ENCODE assay signal across 12 cellular contexts in the genomic region with DNA sequence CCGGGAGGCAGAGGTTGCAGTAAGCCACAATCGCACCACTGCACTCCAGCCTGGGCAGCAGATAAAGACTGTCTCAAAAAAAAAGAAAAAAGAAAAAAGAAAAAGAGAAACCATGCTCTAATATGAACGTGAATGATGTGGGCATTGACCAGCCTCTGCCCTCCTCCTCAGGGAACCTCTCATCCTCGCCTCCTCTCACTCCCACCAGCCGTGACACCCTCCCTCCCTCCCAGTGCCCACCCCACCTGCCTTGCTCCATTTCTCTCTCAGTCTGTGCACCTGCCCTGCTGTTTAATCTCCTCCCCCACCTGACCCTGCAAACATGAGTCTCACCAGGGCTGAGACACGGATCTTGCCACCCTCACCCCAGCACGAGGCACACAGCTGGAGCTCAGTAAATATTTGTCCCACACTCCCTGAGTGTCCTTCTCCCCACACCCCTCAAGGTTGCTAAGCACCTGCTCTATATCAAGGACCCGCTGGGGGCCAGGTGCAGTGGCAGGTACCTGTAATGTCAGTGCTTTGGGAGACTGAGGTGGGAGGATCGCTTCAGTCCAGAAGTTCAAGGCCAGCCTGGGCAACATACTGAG. TPM values are rescaled to one million over a fixed set of nuclear protein-coding genes. Genes with fewer than 3 reads are reported as not detected.
DNase-seq lines count a peak whose midpoint lies in the region; ATAC-seq, FAIRE-seq and TF ChIP-seq lines count a peak whose summit lies in the region.
"Had no signal": no experiment of that assay in that cellular context is flagged by ENCODE, and none has a peak within 500 bp of the region (broad histone marks: within the 10 kb centered on the region; RNA-seq: fewer than 3 reads in every experiment).

No MANE protein-coding gene starts in this region.

- no peak overlapping the region for H3K23ac ChIP-seq in neuronal stem cell (ENCODE audit: low read depth, low read length, poor library complexity)

- no peak overlapping the region for H3K14ac ChIP-seq in neuronal stem cell (ENCODE audit: low read length)

- ATAC-seq in HepG2, result no peak
- no peak for ATAC-seq in GM18519 (IDR thresholded peaks at IDR 0.05; ENCODE audit: low FRiP score, unreplicated experiment)
- no peak for ATAC-seq in GM21360 (IDR thresholded peaks at IDR 0.05; ENCODE audit: unreplicated experiment)

- H3K79me2 ChIP-seq in mammary epithelial cell (ENCODE audit: insufficient read depth, low read length) (no peaks in the 10 kb centered on the region), HepG2 (ENCODE audit: insufficient read depth, low read length) (no peaks in the 10 kb centered on the region)

- H3K9me3 ChIP-seq in breast epithelium (no peaks in the 10 kb centered on the region), mammary epithelial cell (replicated peaks; ENCODE audit: insufficient read depth, low read length) (no peaks in the 10 kb centered on the region), HepG2 (ENCODE audit: low read length) (0 out of 2 replicates have a peak, but pooled peaks cover 7% of the 10 kb centered on the region), uterus (no peaks in the 10 kb centered on the region), neuronal stem cell (replicated peaks in 1 of 2; ENCODE audit: control insufficient read depth in 2 of 2, insufficient read depth in 1 of 2, low read depth in 1 of 2, low read length in 2 of 2) (peaks cover 0 to 5% of the 10 kb centered on the region in 2 donors)
- H3K9me3 ChIP-seq: tibial artery had no signal

- FAIRE-seq in HepG2 (lab: Jason Lieb, UNC), result no peak
- FAIRE-seq: D721Med had no signal

- H4K8ac ChIP-seq in neuronal stem cell (ENCODE audit: low read depth, low read length), result no peak overlapping the region

- in situ Hi-C loops in mammary epithelial cell (cut with MboI; ENCODE audit: low sequenced_read_pairs in 2 of 2) (no loop called here), HepG2 (cut with HindIII; ENCODE audit: extremely low pct_ligation_motif_present, low pct_unique_long_range_greater_than_20kb) (no loop called here)

- no peak for TF ChIP-seq RAD21 in HepG2 (CRISPR knock-in tag; IDR thresholded peaks at IDR 0.05)

- H3K9ac ChIP-seq in mammary epithelial cell (ENCODE audit: insufficient read depth, low read length) (no peak overlapping the region), HepG2 (ENCODE audit: insufficient read depth, low read depth, low read length) (no peak overlapping the region), neuronal stem cell (ENCODE audit: low read depth, low read length, poor library complexity) (no peak overlapping the region)

- H3K27me3 ChIP-seq in breast epithelium, result no peaks in the 10 kb centered on the region
- no peaks in the 10 kb centered on the region for H3K27me3 ChIP-seq in mammary epithelial cell (ENCODE audit: insufficient read depth, low read length)
- H3K27me3 ChIP-seq in HepG2 (ENCODE audit: control insufficient read depth in 1 of 2, insufficient read depth in 2 of 2, low read length in 2 of 2), result no peaks in the 10 kb centered on the region
- H3K27me3 ChIP-seq in uterus, result no peaks in the 10 kb centered on the region
- no peaks in the 10 kb centered on the region for H3K27me3 ChIP-seq in neuronal stem cell (ENCODE audit: control insufficient read depth in 3 of 3, insufficient read depth in 3 of 3, low read depth in 1 of 3, low read length in 3 of 3)
- H3K27me3 ChIP-seq: tibial artery had no signal

- TF ChIP-seq CTCF in breast epithelium (IDR thresholded peaks at IDR 0.05) (no peak), mammary epithelial cell (conservative IDR thresholded peaks at IDR 0.05 in 1 of 2, IDR thresholded peaks at IDR 0.05 in 1 of 2; ENCODE audit: extremely low read depth in 1 of 2, insufficient read depth in 1 of 2, low read depth in 1 of 2, low read length in 2 of 2) (no peak), HepG2 (CRISPR knock-in tag; IDR thresholded peaks at IDR 0.05) (no peak), uterus (IDR thresholded peaks at IDR 0.05) (no peak)

- POLR2A ChIA-PET in HepG2 (lab: Yijun Ruan, JAX), result interaction anchor here (1.5 kb wide), 1 partner anchor 11 kb away, joined by 7 read pairs; no protein-coding TSS in a partner anchor

- peaks cover 2% of the 10 kb centered on the region for H3K79me1 ChIP-seq in neuronal stem cell (ENCODE audit: low read depth, low read length)

- H2BK120ac ChIP-seq in neuronal stem cell (ENCODE audit: low read depth, low read length), result no peak overlapping the region

- H3K4me2 ChIP-seq in mammary epithelial cell (ENCODE audit: insufficient read depth, low read depth, low read length) (no peak overlapping the region), HepG2 (ENCODE audit: low read depth, low read length) (peak overlapping the region; percentile 53), neuronal stem cell (ENCODE audit: insufficient read depth, low read length, poor library complexity, severe bottlenecking) (no peak overlapping the region)

- no peak overlapping the region for H3K18ac ChIP-seq in neuronal stem cell (ENCODE audit: low read length)

- TF ChIP-seq EP300 in HepG2 (IDR thresholded peaks at IDR 0.05; ENCODE audit: low read depth in 2 of 2, low read length in 2 of 2), result no peak
- TF ChIP-seq EP300 in HepG2 (CRISPR knock-in tag; IDR thresholded peaks at IDR 0.05; ENCODE audit: borderline replicate concordance), result no peak

- H3K27ac ChIP-seq in breast epithelium (peak overlapping the region; percentile 71 to 72), mammary epithelial cell (ENCODE audit: insufficient read depth, low read depth, low read length) (no peak overlapping the region), HepG2 (ENCODE audit: extremely low read length, insufficient read depth, low read length) (no peak overlapping the region), uterus (peak overlapping the region; percentile 60 to 64), neuronal stem cell (replicated peaks; ENCODE audit: low read length) (no peak overlapping the region)

- H3K36me3 ChIP-seq in breast epithelium, result no peaks in the 10 kb centered on the region
- H3K36me3 ChIP-seq in mammary epithelial cell (ENCODE audit: insufficient read depth, low read length), result no peaks in the 10 kb centered on the region
- H3K36me3 ChIP-seq in HepG2 (replicated peaks in 1 of 2; ENCODE audit: control insufficient read depth in 1 of 2, insufficient read depth in 2 of 2, low read length in 2 of 2), result no peaks in the 10 kb centered on the region
- H3K36me3 ChIP-seq in uterus, result no peaks in the 10 kb centered on the region
- peaks cover 10 to 13% of the 10 kb centered on the region in 2 donors for H3K36me3 ChIP-seq in neuronal stem cell (replicated peaks in 1 of 2; ENCODE audit: control insufficient read depth in 2 of 2, insufficient read depth in 2 of 2, low read length in 2 of 2)
- H3K36me3 ChIP-seq: tibial artery had no signal

- CTCF ChIA-PET in mammary epithelial cell (lab: Charles Lee; ENCODE audit: low non-redundant PET), result no interaction called here
- CTCF ChIA-PET in HepG2 (lab: Yijun Ruan, JAX; ENCODE audit: low intra/inter-chr PET ratio, low total read pairs), result no interaction called here

- H2AFZ ChIP-seq in mammary epithelial cell (ENCODE audit: low read depth, low read length), result no peak overlapping the region
- no peak overlapping the region for H2AFZ ChIP-seq in HepG2 (ENCODE audit: low read length)
- H2AFZ ChIP-seq in neuronal stem cell (ENCODE audit: low read length), result no peak overlapping the region

- H4K20me1 ChIP-seq in mammary epithelial cell (ENCODE audit: insufficient read depth, low read length) (no peaks in the 10 kb centered on the region), HepG2 (ENCODE audit: insufficient read depth, low read length) (no peaks in the 10 kb centered on the region)

- dilution Hi-C loops in mammary epithelial cell (cut with HindIII; ENCODE audit: low sequenced_read_pairs), result no loop called here

- no peak overlapping the region for H2BK15ac ChIP-seq in neuronal stem cell (ENCODE audit: low read length)

- intact Hi-C loops in breast epithelium (cut with DNase I; ENCODE audit: low total_unique reads) (no loop called here), mammary epithelial cell (cut with micrococcal nuclease) (no loop called here), HepG2 (cut with micrococcal nuclease; ENCODE audit: unreplicated experiment) (no loop called here), uterus (cut with DNase I; ENCODE audit: low total_unique reads) (no loop called here)

- BruUV-seq in mammary epithelial cell (replicated peaks; lab: Mats Ljungman, UMichigan) (no TSS peak), HepG2 (replicated peaks; lab: Mats Ljungman, UMichigan) (no TSS peak)

- no peak overlapping the region for H4K91ac ChIP-seq in neuronal stem cell (ENCODE audit: low read depth, low read length, poor library complexity)

- H2BK12ac ChIP-seq in neuronal stem cell (ENCODE audit: low read length), result no peak overlapping the region

- 96% methylated on average over 4 of the region's 9 CpGs for WGBS in mammary epithelial cell (ENCODE audit: low coverage, missing lambda C conversion rate)
- WGBS in HepG2 (ENCODE audit: low lambda C conversion rate), result 19% methylated on average over 9 of the region's 9 CpGs
- WGBS in neuronal stem cell (ENCODE audit: extremely low coverage in 2 of 2, insufficient read length in 2 of 2, insufficient replicate concordance in 1 of 2), 2 donors, result no CpG with 5 or more reads among the region's 9 CpGs

- H3K4me1 ChIP-seq in breast epithelium (peaks cover 0 to 5% of the 10 kb centered on the region in 2 donors), mammary epithelial cell (ENCODE audit: insufficient read depth, low read length) (peaks cover 7% of the 10 kb centered on the region), HepG2 (ENCODE audit: insufficient read depth, low read length) (peaks cover 53% of the 10 kb centered on the region), uterus (no peaks in the 10 kb centered on the region), neuronal stem cell (ENCODE audit: control insufficient read depth in 2 of 2, insufficient read depth in 1 of 2, low read depth in 1 of 2, low read length in 2 of 2) (peaks cover 0 to 1% of the 10 kb centered on the region in 2 donors)

- no peak overlapping the region for H2AK5ac ChIP-seq in neuronal stem cell (ENCODE audit: low read depth, low read length)

- no peak overlapping the region for H2BK5ac ChIP-seq in neuronal stem cell (ENCODE audit: low read length)

- H3K4ac ChIP-seq in neuronal stem cell (ENCODE audit: low read length), result no peak overlapping the region

- TF ChIP-seq POLR2A in breast epithelium (IDR thresholded peaks at IDR 0.05) (no peak), HepG2 (IDR thresholded peaks at IDR 0.05; ENCODE audit: insufficient read depth in 1 of 2, low read depth in 2 of 2, low read length in 2 of 2) (no peak), uterus (IDR thresholded peaks at IDR 0.05) (no peak)

- H3K4me3 ChIP-seq in breast epithelium (no peak overlapping the region), mammary epithelial cell (replicated peaks in 1 of 3; ENCODE audit: insufficient read depth in 1 of 3, low read depth in 2 of 3, low read length in 3 of 3) (no peak overlapping the region), HepG2 (replicated peaks in 1 of 3; ENCODE audit: insufficient read depth in 1 of 3, low read depth in 2 of 3, low read length in 3 of 3) (no peak overlapping the region; a peak in 1 of 6 replicates), uterus (no peak overlapping the region), neuronal stem cell (ENCODE audit: low read length in 2 of 2) (no peak overlapping the region)
- H3K4me3 ChIP-seq: tibial artery had no signal

- DNase-seq in breast epithelium (ENCODE audit: low spot score in 2 of 2) (no peak), mammary epithelial cell (no peak), NCI-H774 (lab: John Stamatoyannopoulos, UW) (peak; percentile 97), HepG2 (ENCODE audit: low spot score) (no peak), uterus (no peak), neuronal stem cell (ENCODE audit: low spot score) (no peak)
- DNase-seq: MV-4-11, tibial artery had no signal

RNA-seq across cellular contexts. Expression of gene BCAT2, which starts 7.5 kb away (rescaled TPM):
- total RNA-seq in breast epithelium, result 10 to 100 TPM; 26.9 to 49.0 (median 28.8) TPM
- total RNA-seq in mammary epithelial cell, result 10 to 100 TPM; 32.2 to 44.6 TPM
- 43.9 TPM for polyA plus RNA-seq in mammary epithelial cell
- polyA minus RNA-seq in mammary epithelial cell, result 33.0 TPM
- 2.3 and 2.5 TPM in 2 replicates for total RNA-seq in HepG2 (2016; rRNA removed; fragmentation: Illumina TruSeq; extraction: Trizol)
- 3.4 and 4.0 TPM in 2 replicates for total RNA-seq in HepG2 (2016; cell fraction: cytosol; rRNA removed; fragmentation: Illumina TruSeq; extraction: Trizol; ENCODE audit: low read depth)
- 1.8 and 2.8 TPM in 2 replicates for total RNA-seq in HepG2 (2016; cell fraction: insoluble cytoplasmic fraction; rRNA removed; fragmentation: Illumina TruSeq; extraction: Trizol)
- total RNA-seq in HepG2 (2016; cell fraction: membrane; rRNA removed; fragmentation: Illumina TruSeq; extraction: Trizol), result 4.9 and 6.9 TPM in 2 replicates
- 2.2 and 2.5 TPM in 2 replicates for total RNA-seq in HepG2 (2016; cell fraction: nucleus; rRNA removed; fragmentation: Illumina TruSeq; extraction: Trizol)
- 3.6 TPM in 2 replicates for polyA plus RNA-seq in HepG2 (2011; rRNA removed)
- 2.4 and 3.8 TPM in 2 replicates for polyA plus RNA-seq in HepG2 (2011; cell fraction: cytosol; rRNA removed)
- polyA plus RNA-seq in HepG2 (2011; cell fraction: nucleus; rRNA removed), result 4.8 and 5.7 TPM in 2 replicates
- 4.0 and 5.0 TPM in 2 replicates for polyA plus RNA-seq in HepG2 (2012)
- polyA plus RNA-seq in HepG2 (2016; cell fraction: cytosol; fragmentation: Illumina TruSeq; extraction: Trizol; ENCODE audit: low read depth), result 4.8 and 6.1 TPM in 2 replicates
- polyA plus RNA-seq in HepG2 (2016; cell fraction: insoluble cytoplasmic fraction; fragmentation: Illumina TruSeq; extraction: Trizol; ENCODE audit: low read depth), result 2.6 and 3.5 TPM in 2 replicates
- polyA plus RNA-seq in HepG2 (2016; cell fraction: membrane; fragmentation: Illumina TruSeq; extraction: Trizol; ENCODE audit: low read depth), result 6.4 and 7.9 TPM in 2 replicates
- 2.4 and 5.2 TPM in 2 replicates for polyA plus RNA-seq in HepG2 (2016; cell fraction: nucleus; fragmentation: Illumina TruSeq; extraction: Trizol; ENCODE audit: insufficient read depth, low read depth)
- 4.1 and 65.2 TPM in 2 replicates for polyA minus RNA-seq in HepG2 (2011; rRNA and poly(A)+ RNA removed; ENCODE audit: low replicate concordance)
- polyA minus RNA-seq in HepG2 (2011; cell fraction: cytosol; rRNA and poly(A)+ RNA removed), result 1.6 and 1.9 TPM in 2 replicates
- polyA minus RNA-seq in HepG2 (2011; cell fraction: nucleus; rRNA and poly(A)+ RNA removed), result 1.6 and 2.3 TPM in 2 replicates
- 10 to 100 TPM in 3 of 4 donors, 1 to 10 TPM in 1; 9.2 to 54.3 (median 24.6) TPM for total RNA-seq in uterus
- polyA plus RNA-seq in neuronal stem cell (2013, experiment 1 of 2), result 49.0 TPM
- 48.6 TPM for polyA plus RNA-seq in neuronal stem cell (2013, experiment 2 of 2)

RNA-seq across cellular contexts. Expression of gene HSD17B14, which starts 18.0 kb away (rescaled TPM):
- total RNA-seq in breast epithelium (10 to 100 TPM; 13.1 to 18.6 (median 14.6) TPM), mammary epithelial cell (1 to 10 TPM in 1 of 2 donors, not detected in 1; 3.0 TPM), HepG2 (2016; rRNA removed; fragmentation: Illumina TruSeq; extraction: Trizol) (0.53 and 0.58 TPM in 2 replicates), uterus (10 to 100 TPM in 1 of 4 donors, 1 to 10 TPM in 3; 5.6 to 31.9 (median 8.7) TPM)
- polyA plus RNA-seq in mammary epithelial cell (0.29 TPM), HepG2 (2011; rRNA removed) (1.2 and 1.8 TPM in 2 replicates)
- polyA minus RNA-seq in mammary epithelial cell, result not detected
- total RNA-seq in HepG2 (2016; cell fraction: cytosol; rRNA removed; fragmentation: Illumina TruSeq; extraction: Trizol; ENCODE audit: low read depth), result 0.44 TPM in 1 of 2 replicates, not detected in the other
- 0.64 and 0.97 TPM in 2 replicates for total RNA-seq in HepG2 (2016; cell fraction: insoluble cytoplasmic fraction; rRNA removed; fragmentation: Illumina TruSeq; extraction: Trizol)
- 0.34 and 0.49 TPM in 2 replicates for total RNA-seq in HepG2 (2016; cell fraction: membrane; rRNA removed; fragmentation: Illumina TruSeq; extraction: Trizol)
- total RNA-seq in HepG2 (2016; cell fraction: nucleus; rRNA removed; fragmentation: Illumina TruSeq; extraction: Trizol), result not detected in 2 replicates
- polyA plus RNA-seq in HepG2 (2011; cell fraction: cytosol; rRNA removed), result 1.4 and 1.5 TPM in 2 replicates
- 3.6 and 4.3 TPM in 2 replicates for polyA plus RNA-seq in HepG2 (2011; cell fraction: nucleus; rRNA removed)
- 0.72 and 0.89 TPM in 2 replicates for polyA plus RNA-seq in HepG2 (2012)
- 0.35 and 0.58 TPM in 2 replicates for polyA plus RNA-seq in HepG2 (2016; cell fraction: cytosol; fragmentation: Illumina TruSeq; extraction: Trizol; ENCODE audit: low read depth)
- 1.1 TPM in 2 replicates for polyA plus RNA-seq in HepG2 (2016; cell fraction: insoluble cytoplasmic fraction; fragmentation: Illumina TruSeq; extraction: Trizol; ENCODE audit: low read depth)
- polyA plus RNA-seq in HepG2 (2016; cell fraction: membrane; fragmentation: Illumina TruSeq; extraction: Trizol; ENCODE audit: low read depth), result 0.64 and 0.69 TPM in 2 replicates
- polyA plus RNA-seq in HepG2 (2016; cell fraction: nucleus; fragmentation: Illumina TruSeq; extraction: Trizol; ENCODE audit: insufficient read depth, low read depth), result 0.97 and 0.98 TPM in 2 replicates
- polyA minus RNA-seq in HepG2 (2011; rRNA and poly(A)+ RNA removed; ENCODE audit: low replicate concordance), result 0.33 and 0.62 TPM in 2 replicates
- polyA minus RNA-seq in HepG2 (2011; cell fraction: cytosol; rRNA and poly(A)+ RNA removed), result not detected in 2 replicates
- polyA minus RNA-seq in HepG2 (2011; cell fraction: nucleus; rRNA and poly(A)+ RNA removed), result 0.77 and 2.0 TPM in 2 replicates
- 24.4 TPM for polyA plus RNA-seq in neuronal stem cell (2013, experiment 1 of 2)
- polyA plus RNA-seq in neuronal stem cell (2013, experiment 2 of 2), result 24.3 TPM
- total RNA-seq: HT1080 had no signal

RNA-seq across cellular contexts. Expression of gene PLEKHA4, which starts 50.1 kb away (rescaled TPM):
- total RNA-seq in breast epithelium (10 to 100 TPM in 2 of 3 donors, 1 to 10 TPM in 1; 6.4 to 25.6 (median 22.4) TPM), mammary epithelial cell (10 to 100 TPM; 10.0 to 12.7 TPM), HepG2 (2016; rRNA removed; fragmentation: Illumina TruSeq; extraction: Trizol) (4.3 and 6.0 TPM in 2 replicates), uterus (10 to 100 TPM in 2 of 4 donors, 1 to 10 TPM in 2; 1.3 to 60.4 (median 10.4) TPM)
- polyA plus RNA-seq in mammary epithelial cell (4.9 TPM), HepG2 (2011; rRNA removed) (4.8 and 6.0 TPM in 2 replicates)
- 7.6 TPM for polyA minus RNA-seq in mammary epithelial cell
- total RNA-seq in HepG2 (2016; cell fraction: cytosol; rRNA removed; fragmentation: Illumina TruSeq; extraction: Trizol; ENCODE audit: low read depth), result 3.7 and 5.1 TPM in 2 replicates
- total RNA-seq in HepG2 (2016; cell fraction: insoluble cytoplasmic fraction; rRNA removed; fragmentation: Illumina TruSeq; extraction: Trizol), result 3.0 and 5.6 TPM in 2 replicates
- 4.6 and 5.1 TPM in 2 replicates for total RNA-seq in HepG2 (2016; cell fraction: membrane; rRNA removed; fragmentation: Illumina TruSeq; extraction: Trizol)
- total RNA-seq in HepG2 (2016; cell fraction: nucleus; rRNA removed; fragmentation: Illumina TruSeq; extraction: Trizol), result 5.1 and 5.4 TPM in 2 replicates
- polyA plus RNA-seq in HepG2 (2011; cell fraction: cytosol; rRNA removed), result 2.3 and 4.7 TPM in 2 replicates
- polyA plus RNA-seq in HepG2 (2011; cell fraction: nucleus; rRNA removed), result 16.9 and 18.5 TPM in 2 replicates
- 3.4 TPM in 2 replicates for polyA plus RNA-seq in HepG2 (2012)
- polyA plus RNA-seq in HepG2 (2016; cell fraction: cytosol; fragmentation: Illumina TruSeq; extraction: Trizol; ENCODE audit: low read depth), result 1.3 and 2.3 TPM in 2 replicates
- 5.4 and 7.3 TPM in 2 replicates for polyA plus RNA-seq in HepG2 (2016; cell fraction: insoluble cytoplasmic fraction; fragmentation: Illumina TruSeq; extraction: Trizol; ENCODE audit: low read depth)
- polyA plus RNA-seq in HepG2 (2016; cell fraction: membrane; fragmentation: Illumina TruSeq; extraction: Trizol; ENCODE audit: low read depth), result 3.8 and 5.1 TPM in 2 replicates
- 11.7 and 12.4 TPM in 2 replicates for polyA plus RNA-seq in HepG2 (2016; cell fraction: nucleus; fragmentation: Illumina TruSeq; extraction: Trizol; ENCODE audit: insufficient read depth, low read depth)
- polyA minus RNA-seq in HepG2 (2011; rRNA and poly(A)+ RNA removed; ENCODE audit: low replicate concordance), result 0.70 and 1.2 TPM in 2 replicates
- polyA minus RNA-seq in HepG2 (2011; cell fraction: cytosol; rRNA and poly(A)+ RNA removed), result 3.6 TPM in 2 replicates
- 1.7 and 3.1 TPM in 2 replicates for polyA minus RNA-seq in HepG2 (2011; cell fraction: nucleus; rRNA and poly(A)+ RNA removed)
- polyA plus RNA-seq in neuronal stem cell (2013, experiment 1 of 2), result 19.9 TPM
- polyA plus RNA-seq in neuronal stem cell (2013, experiment 2 of 2), result 19.6 TPM

RNA-seq across cellular contexts. Expression of gene PPP1R15A, which starts 53.9 kb away (rescaled TPM):
- total RNA-seq in breast epithelium (10 to 100 TPM; 59.6 to 74.2 (median 65.4) TPM), mammary epithelial cell (100 to 1,000 TPM in 1 of 2 donors, 10 to 100 TPM in 1; 28.8 to 200 TPM), HepG2 (2016; rRNA removed; fragmentation: Illumina TruSeq; extraction: Trizol) (7.8 and 18.5 TPM in 2 replicates), uterus (10 to 100 TPM; 28.6 to 53.0 (median 30.9) TPM)
- polyA plus RNA-seq in mammary epithelial cell (22.9 TPM), HepG2 (2011; rRNA removed) (15.2 and 15.6 TPM in 2 replicates)
- 25.8 TPM for polyA minus RNA-seq in mammary epithelial cell
- 7.7 and 7.9 TPM in 2 replicates for total RNA-seq in HepG2 (2016; cell fraction: cytosol; rRNA removed; fragmentation: Illumina TruSeq; extraction: Trizol; ENCODE audit: low read depth)
- total RNA-seq in HepG2 (2016; cell fraction: insoluble cytoplasmic fraction; rRNA removed; fragmentation: Illumina TruSeq; extraction: Trizol), result 6.4 and 19.6 TPM in 2 replicates
- total RNA-seq in HepG2 (2016; cell fraction: membrane; rRNA removed; fragmentation: Illumina TruSeq; extraction: Trizol), result 5.7 and 6.5 TPM in 2 replicates
- total RNA-seq in HepG2 (2016; cell fraction: nucleus; rRNA removed; fragmentation: Illumina TruSeq; extraction: Trizol), result 25.9 and 29.7 TPM in 2 replicates
- polyA plus RNA-seq in HepG2 (2011; cell fraction: cytosol; rRNA removed), result 10.5 and 12.8 TPM in 2 replicates
- 28.4 and 34.0 TPM in 2 replicates for polyA plus RNA-seq in HepG2 (2011; cell fraction: nucleus; rRNA removed)
- 12.6 and 18.1 TPM in 2 replicates for polyA plus RNA-seq in HepG2 (2012)
- 2.1 and 2.4 TPM in 2 replicates for polyA plus RNA-seq in HepG2 (2016; cell fraction: cytosol; fragmentation: Illumina TruSeq; extraction: Trizol; ENCODE audit: low read depth)
- 8.2 and 10.1 TPM in 2 replicates for polyA plus RNA-seq in HepG2 (2016; cell fraction: insoluble cytoplasmic fraction; fragmentation: Illumina TruSeq; extraction: Trizol; ENCODE audit: low read depth)
- polyA plus RNA-seq in HepG2 (2016; cell fraction: membrane; fragmentation: Illumina TruSeq; extraction: Trizol; ENCODE audit: low read depth), result 3.9 and 4.1 TPM in 2 replicates
- 36.9 and 39.2 TPM in 2 replicates for polyA plus RNA-seq in HepG2 (2016; cell fraction: nucleus; fragmentation: Illumina TruSeq; extraction: Trizol; ENCODE audit: insufficient read depth, low read depth)
- 12.5 and 17.7 TPM in 2 replicates for polyA minus RNA-seq in HepG2 (2011; rRNA and poly(A)+ RNA removed; ENCODE audit: low replicate concordance)
- 9.8 and 12.8 TPM in 2 replicates for polyA minus RNA-seq in HepG2 (2011; cell fraction: cytosol; rRNA and poly(A)+ RNA removed)
- polyA minus RNA-seq in HepG2 (2011; cell fraction: nucleus; rRNA and poly(A)+ RNA removed), result 34.6 and 36.1 TPM in 2 replicates
- polyA plus RNA-seq in neuronal stem cell (2013, experiment 1 of 2), result 21.2 TPM
- polyA plus RNA-seq in neuronal stem cell (2013, experiment 2 of 2), result 21.1 TPM

Comparison
In these comparisons a context has a peak if more than half of its experiments do, and no peak if none do; other contexts are left out.
1. H3K27ac ChIP-seq: peak in breast epithelium (2 of 2) and uterus (2 of 2); none in mammary epithelial cell (single experiment), HepG2 (single experiment) and neuronal stem cell (single experiment).